ENCODE assay signal across 20 cellular contexts in the genomic region with DNA sequence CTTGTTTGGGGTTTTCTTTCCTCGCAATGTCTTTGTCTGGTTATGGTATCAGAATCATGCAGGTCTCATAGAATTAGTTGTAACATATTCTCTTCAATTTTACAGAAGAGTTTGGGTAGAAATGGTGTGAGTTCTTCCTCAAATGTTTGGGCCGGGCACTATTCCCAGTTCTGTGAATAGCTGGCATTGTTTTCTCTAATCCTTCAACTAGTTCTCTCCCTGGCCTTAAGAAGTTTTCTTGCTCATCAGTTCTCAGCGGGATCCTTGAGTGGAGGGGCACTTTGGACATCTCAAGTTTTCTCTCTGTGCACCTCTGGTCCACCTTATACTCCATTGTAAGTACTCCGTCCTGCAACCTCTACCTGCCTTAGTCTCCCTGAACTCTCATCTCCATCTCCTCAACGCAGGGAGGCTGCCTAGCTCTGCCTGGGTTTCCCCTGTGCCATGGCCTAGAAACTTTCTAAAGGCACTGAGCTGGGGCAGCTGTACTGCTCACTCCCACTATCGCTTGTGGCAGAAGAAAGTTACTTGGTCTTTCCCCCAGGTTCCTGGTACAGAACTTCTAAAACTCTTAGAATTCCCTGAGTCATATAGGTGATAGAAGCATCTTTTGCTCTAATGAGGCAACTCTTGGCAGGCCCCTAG. TPM values are rescaled to one million over a fixed set of nuclear protein-coding genes. Genes with fewer than 3 reads are reported as not detected.
DNase-seq lines count a peak whose midpoint lies in the region; ATAC-seq and TF ChIP-seq lines count a peak whose summit lies in the region.
"Had no signal": no experiment of that assay in that cellular context is flagged by ENCODE, and none has a peak within 500 bp of the region (broad histone marks: within the 10 kb centered on the region; RNA-seq: fewer than 3 reads in every experiment).

No MANE protein-coding gene starts in this region.

- H3K4me1 Mint-ChIP-seq in activated naive CD4-positive, alpha-beta T cell treated with anti-CD3 and anti-CD28 coated beads, Interleukin-2, amount 10 ng/mL, durations not matched to agents 7 days and 5 days = peaks cover 67% of the 10 kb centered on the region
- H3K4me1 Mint-ChIP-seq in activated T-cell treated with anti-CD3 and anti-CD28 coated beads, Interleukin-2, amount 50 U/mL, for 72 hours (ENCODE audit: low read depth) = peaks cover 95% of the 10 kb centered on the region
- peaks cover 5% of the 10 kb centered on the region for H3K4me1 Mint-ChIP-seq in type B pancreatic cell (ENCODE audit: unreplicated experiment)

- H3K27ac ChIP-seq in esophagus squamous epithelium = peak overlapping the region in 3 of 4 donors; percentile 6 to 68 (median 45)
- H3K27ac ChIP-seq: ascending aorta, heart right ventricle, SJCRH30, thyroid gland had no signal

- no peak overlapping the region for H3K4me3 Mint-ChIP-seq in activated naive CD4-positive, alpha-beta T cell treated with anti-CD3 and anti-CD28 coated beads, Interleukin-2, amount 10 ng/mL, durations not matched to agents 7 days and 5 days
- peak overlapping the region; percentile 58 to 77 for H3K4me3 Mint-ChIP-seq in activated T-cell treated with anti-CD3 and anti-CD28 coated beads, Interleukin-2, amount 50 U/mL, for 72 hours
- no peak overlapping the region for H3K4me3 Mint-ChIP-seq in type B pancreatic cell
- H3K4me3 Mint-ChIP-seq: immature natural killer cell had no signal

- peaks cover 0 to 19% (median 0%) of the 10 kb centered on the region in 3 donors for H3K36me3 ChIP-seq in esophagus squamous epithelium

- peaks cover 8 to 64% (median 16%) of the 10 kb centered on the region in 3 donors for H3K4me1 ChIP-seq in esophagus squamous epithelium

- ATAC-seq in activated T-cell treated with anti-CD3 and anti-CD28 coated beads, Interleukin-2, amount 50 U/mL, for 72 hours (replicated peaks in 1 of 2) = peak in 1 of 2 donors; percentile 23
- ATAC-seq in omental fat pad (ENCODE audit: low FRiP score) = no peak
- ATAC-seq: heart right ventricle, HepG2, left ventricle myocardium superior had no signal

- CTCF ChIA-PET in activated naive CD4-positive, alpha-beta T cell treated with anti-CD3 and anti-CD28 coated beads, Interleukin-2, amount 10 ng/mL, durations not matched to agents 7 days and 5 days (lab: Charles Lee) = no interaction called here

- H3K27me3 Mint-ChIP-seq in activated naive CD4-positive, alpha-beta T cell treated with anti-CD3 and anti-CD28 coated beads, Interleukin-2, amount 10 ng/mL, durations not matched to agents 7 days and 5 days = no peaks in the 10 kb centered on the region
- no peaks in the 10 kb centered on the region for H3K27me3 Mint-ChIP-seq in activated T-cell treated with anti-CD3 and anti-CD28 coated beads, Interleukin-2, amount 50 U/mL, for 72 hours (ENCODE audit: low read depth)
- H3K27me3 Mint-ChIP-seq in type B pancreatic cell = no peaks in the 10 kb centered on the region

- H3K27ac Mint-ChIP-seq in activated naive CD4-positive, alpha-beta T cell treated with anti-CD3 and anti-CD28 coated beads, Interleukin-2, amount 10 ng/mL, durations not matched to agents 7 days and 5 days = peak overlapping the region; percentile 63
- H3K27ac Mint-ChIP-seq in activated T-cell treated with anti-CD3 and anti-CD28 coated beads, Interleukin-2, amount 50 U/mL, for 72 hours = peak overlapping the region; percentile 28
- H3K27ac Mint-ChIP-seq in type B pancreatic cell = no peak overlapping the region

- no peaks in the 10 kb centered on the region for H3K9me3 Mint-ChIP-seq in activated naive CD4-positive, alpha-beta T cell treated with anti-CD3 and anti-CD28 coated beads, Interleukin-2, amount 10 ng/mL, durations not matched to agents 7 days and 5 days
- peaks cover 0 to 2% of the 10 kb centered on the region in 2 donors for H3K9me3 Mint-ChIP-seq in activated T-cell treated with anti-CD3 and anti-CD28 coated beads, Interleukin-2, amount 50 U/mL, for 72 hours
- no peaks in the 10 kb centered on the region for H3K9me3 Mint-ChIP-seq in type B pancreatic cell
- H3K9me3 Mint-ChIP-seq: immature natural killer cell had no signal

- TF ChIP-seq CTCF in esophagus squamous epithelium (IDR thresholded peaks at IDR 0.05) = no peak
- no peak for TF ChIP-seq CTCF in type B pancreatic cell (conservative IDR thresholded peaks at IDR 0.05)
- no peak for TF ChIP-seq CTCF in omental fat pad (IDR thresholded peaks at IDR 0.05)

- H3K36me3 Mint-ChIP-seq in activated naive CD4-positive, alpha-beta T cell treated with anti-CD3 and anti-CD28 coated beads, Interleukin-2, amount 10 ng/mL, durations not matched to agents 7 days and 5 days = peaks cover 71% of the 10 kb centered on the region
- peaks cover 21 to 62% of the 10 kb centered on the region in 2 donors for H3K36me3 Mint-ChIP-seq in activated T-cell treated with anti-CD3 and anti-CD28 coated beads, Interleukin-2, amount 50 U/mL, for 72 hours (ENCODE audit: insufficient read depth in 2 of 2)
- H3K36me3 Mint-ChIP-seq in type B pancreatic cell = peaks cover 4% of the 10 kb centered on the region

- no peak overlapping the region for H3K4me3 ChIP-seq in esophagus squamous epithelium
- H3K4me3 ChIP-seq: ascending aorta, heart right ventricle, SJCRH30, thyroid gland had no signal

- no peaks in the 10 kb centered on the region for H3K9me3 ChIP-seq in esophagus squamous epithelium
- H3K9me3 ChIP-seq: ascending aorta, heart right ventricle, SJCRH30, thyroid gland had no signal

- no peak for DNase-seq in activated naive CD4-positive, alpha-beta T cell treated with anti-CD3 and anti-CD28 coated beads, Interleukin-2, amount 10 ng/mL, durations not matched to agents 7 days and 5 days
- no peak for DNase-seq in activated naive CD4-positive, alpha-beta T cell treated with anti-CD3 and anti-CD28 coated beads, Interleukin-2, amount 50 U/mL, for 16 hours
- DNase-seq in activated T-cell treated with anti-CD3 and anti-CD28 coated beads, Interleukin-2, amount 50 U/mL, for 72 hours = no peak
- no peak for DNase-seq in esophagus squamous epithelium (lab: John Stamatoyannopoulos, UW)
- peak; percentile 25 for DNase-seq in type B pancreatic cell (ENCODE audit: extremely low spot score, unreplicated experiment)
- no peak for DNase-seq in NCI-H82 treated with DMSO at 0.1 percent for 48 hours (lab: John Stamatoyannopoulos, UW; ENCODE audit: unreplicated experiment)
- DNase-seq in omental fat pad (ENCODE audit: low spot score) = no peak
- DNase-seq: activated CD4-positive, CD25-positive, alpha-beta regulatory T cell treated with anti-CD3 and anti-CD28 coated beads, Interleukin-2, amount 50 U/mL, for 72 hours; COR-L47; effector memory CD4-positive, alpha-beta T cell; heart right ventricle; immature natural killer cell; left ventricle myocardium superior; NCI-H1436; NCI-H2171 treated with DMSO at 0.1 percent for 48 hours; SJCRH30; T-helper 9 cell; thyroid gland had no signal

- intact Hi-C loops in esophagus squamous epithelium (cut with DNase I) = no loop called here

- no peaks in the 10 kb centered on the region for H3K27me3 ChIP-seq in esophagus squamous epithelium
- H3K27me3 ChIP-seq: ascending aorta, heart right ventricle, SJCRH30, thyroid gland had no signal

- TF ChIP-seq POLR2A in esophagus squamous epithelium (IDR thresholded peaks at IDR 0.05) = no peak

- WGBS in esophagus squamous epithelium, 2 donors = 59 to 73% methylated on average over 5 to 6 of the region's 6 CpGs

RNA-seq across cellular contexts. Expression of gene NSMCE1, which starts 16.9 kb away (rescaled TPM):
- 100 to 1,000 TPM; 119 to 165 TPM for total RNA-seq in activated T-cell treated with anti-CD3 and anti-CD28 coated beads, Interleukin-2, amount 50 U/mL, for 72 hours
- total RNA-seq in esophagus squamous epithelium = 10 to 100 TPM; 22.4 to 92.4 (median 29.5) TPM
- total RNA-seq in type B pancreatic cell (ENCODE audit: low replicate concordance) = 27.1 and 33.3 TPM in 2 replicates
- 10 to 100 TPM; 30.3 to 53.0 (median 43.9) TPM for total RNA-seq in omental fat pad

RNA-seq across cellular contexts. Expression of gene KDM8, which starts 48.4 kb away (rescaled TPM):
- 10 to 100 TPM; 12.8 to 16.2 TPM for total RNA-seq in activated T-cell treated with anti-CD3 and anti-CD28 coated beads, Interleukin-2, amount 50 U/mL, for 72 hours
- total RNA-seq in esophagus squamous epithelium = 1 to 10 TPM in 3 of 4 donors, under 1 TPM in 1; 0.56 to 4.4 (median 2.5) TPM
- 6.3 and 11.1 TPM in 2 replicates for total RNA-seq in type B pancreatic cell (ENCODE audit: low replicate concordance)
- total RNA-seq in omental fat pad = 1 to 10 TPM; 2.0 to 4.6 (median 2.6) TPM

Comparison
In these comparisons a context has a peak if more than half of its experiments do, and no peak if none do; other contexts are left out.
1. H3K4me3 Mint-ChIP-seq: peak in activated T-cell treated with anti-CD3 and anti-CD28 coated beads, Interleukin-2, amount 50 U/mL, for 72 hours (2 of 2); none in activated naive CD4-positive, alpha-beta T cell treated with anti-CD3 and anti-CD28 coated beads, Interleukin-2, amount 10 ng/mL, durations not matched to agents 7 days and 5 days (single experiment) and type B pancreatic cell (single experiment).